Comparison of ENCODE assay signal across 6 cellular contexts in the genomic region with DNA sequence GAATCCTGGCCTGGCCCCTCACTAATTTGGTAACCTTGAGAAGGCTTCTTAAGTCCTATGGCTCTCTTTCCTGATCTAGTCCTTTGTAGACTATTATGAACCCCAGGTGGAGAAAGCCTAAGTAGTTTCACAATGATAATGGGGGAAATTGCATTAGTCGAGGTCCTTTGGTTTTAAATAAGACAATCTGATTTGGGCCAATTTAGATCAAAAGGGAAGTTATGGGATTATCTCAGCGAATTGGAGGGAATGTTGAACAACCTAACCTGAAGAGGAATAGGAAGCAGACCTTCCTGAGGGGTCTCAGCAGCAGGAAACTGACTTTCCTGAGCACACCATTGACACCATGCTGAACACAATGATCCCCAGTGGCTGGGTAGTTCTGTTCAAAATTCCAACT.
"Had no signal": no experiment of that assay in that cellular context is flagged by ENCODE, and none has a peak within 500 bp of the region (broad histone marks: within the 10 kb centered on the region; RNA-seq: fewer than 3 reads in every experiment).

No MANE protein-coding gene starts in this region.

- H2AFZ ChIP-seq: GM23338 had no signal

- DNase-seq: H9, HCEC 1CT, IMR-90, KG1 had no signal

- ATAC-seq: GM23338, K562 had no signal

- H3K4me2 ChIP-seq: GM23338 had no signal

- H3K4me3 ChIP-seq: GM23338, K562 had no signal
